25 cellular contexts compared by ENCODE assay signal in the genomic region with DNA sequence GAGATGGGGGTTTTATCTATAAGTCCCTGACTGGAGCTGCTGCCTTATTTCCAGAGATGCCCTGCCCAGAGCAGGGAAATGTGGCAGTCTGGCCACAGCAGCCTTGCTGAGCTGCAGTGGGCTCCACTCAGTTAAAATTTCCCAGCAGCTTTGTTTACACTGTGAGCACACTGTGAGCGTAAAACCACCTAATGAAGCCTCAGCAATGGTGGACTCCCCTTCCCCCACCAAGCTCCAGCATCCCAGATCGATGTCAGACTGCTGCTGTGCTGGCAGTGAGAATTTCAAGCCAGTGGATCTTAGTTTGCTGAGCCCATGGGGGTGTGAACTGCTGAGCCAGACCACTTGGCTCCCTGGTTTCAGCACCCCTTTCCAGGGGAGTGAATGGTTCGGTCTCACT.
"Had no signal": no experiment of that assay in that cellular context is flagged by ENCODE, and none has a peak within 500 bp of the region (broad histone marks: within the 10 kb centered on the region; RNA-seq: fewer than 3 reads in every experiment).

No MANE protein-coding gene starts in this region.

- H3K27me3 ChIP-seq: breast epithelium, tibial nerve had no signal

- H3K4me1 Mint-ChIP-seq: activated CD4-positive, alpha-beta memory T cell treated with anti-CD3 and anti-CD28 coated beads, Interleukin-2, amount 10 ng/mL, durations not matched to agents 7 days and 5 days; activated CD4-positive, alpha-beta T cell treated with anti-CD3 and anti-CD28 coated beads, Interleukin-2, amount 10 ng/mL, durations not matched to agents 24 days and 14 days; activated naive CD8-positive, alpha-beta T cell treated with anti-CD3 and anti-CD28 coated beads, Interleukin-2, amount 10 ng/mL, durations not matched to agents 7 days and 5 days; central memory CD8-positive, alpha-beta T cell; stimulated activated effector memory CD8-positive, alpha-beta T cell treated with anti-CD3 and anti-CD28 coated beads, Interleukin-12 subunit alpha, Interleukin-12 subunit beta, amount 100 ng/mL, for 72 hours; stimulated activated naive CD8-positive, alpha-beta T cell treated with anti-CD3 and anti-CD28 coated beads, Interleukin-15, amount 100 ng/mL, for 72 hours had no signal

- H3K36me3 ChIP-seq: breast epithelium, lower lobe of right lung, suprapubic skin, tibial nerve had no signal

- H3K36me3 Mint-ChIP-seq: activated naive CD8-positive, alpha-beta T cell treated with anti-CD3 and anti-CD28 coated beads, Interleukin-2, amount 10 ng/mL, durations not matched to agents 7 days and 5 days; stimulated activated effector memory CD8-positive, alpha-beta T cell treated with anti-CD3 and anti-CD28 coated beads, Interleukin-12 subunit alpha, Interleukin-12 subunit beta, amount 100 ng/mL, for 72 hours had no signal

- ATAC-seq: activated CD4-positive, CD25-positive, alpha-beta regulatory T cell treated with anti-CD3 and anti-CD28 coated beads, Interleukin-2, amount 50 U/mL, for 24 hours; activated T-cell treated with anti-CD3 and anti-CD28 coated beads, Interleukin-2, amount 50 U/mL, for 72 hours; foreskin keratinocyte; left lobe of liver; lower lobe of right lung; mucosa of descending colon; sciatic nerve; stimulated activated effector memory CD8-positive, alpha-beta T cell treated with anti-CD3 and anti-CD28 coated beads, Interleukin-12 subunit alpha, Interleukin-12 subunit beta, amount 100 ng/mL, for 72 hours; stimulated activated naive CD8-positive, alpha-beta T cell treated with anti-CD3 and anti-CD28 coated beads, Interleukin-15, amount 100 ng/mL, for 72 hours had no signal

- H3K4me3 ChIP-seq: breast epithelium, lower lobe of right lung, mucosa of descending colon, suprapubic skin, tibial nerve had no signal

- DNase-seq: activated CD4-positive, alpha-beta memory T cell treated with anti-CD3 and anti-CD28 coated beads, Interleukin-2, amount 10 ng/mL, durations not matched to agents 7 days and 5 days; activated CD4-positive, alpha-beta T cell treated with anti-CD3 and anti-CD28 coated beads, Interleukin-2, amount 10 ng/mL, durations not matched to agents 24 days and 14 days; activated effector memory CD4-positive, alpha-beta T cell treated with Interleukin-2 at 50 U/mL for 16 hours; activated naive CD4-positive, alpha-beta T cell treated with anti-CD3 and anti-CD28 coated beads for 36 hours; activated naive CD8-positive, alpha-beta T cell treated with anti-CD3 and anti-CD28 coated beads, Interleukin-2, amount 10 ng/mL, durations not matched to agents 7 days and 5 days; activated T-cell treated with anti-CD3 and anti-CD28 coated beads, Interleukin-2, amount 50 U/mL, for 72 hours; amniotic stem cell; effector memory CD4-positive, alpha-beta T cell; foreskin keratinocyte; kidney; lower lobe of right lung; mesendoderm; mucosa of descending colon; occipital lobe; small intestine; stimulated activated CD4-positive, alpha-beta T cell treated with anti-CD3 and anti-CD28 coated beads, Interleukin-2, amount 100 ng/mL, for 24 hours; stimulated activated naive CD8-positive, alpha-beta T cell treated with anti-CD3 and anti-CD28 coated beads, Interleukin-15, amount 100 ng/mL, for 72 hours had no signal

- H3K27ac ChIP-seq: breast epithelium, foreskin keratinocyte, lower lobe of right lung, suprapubic skin, tibial nerve had no signal

- H3K4me3 Mint-ChIP-seq: activated CD4-positive, alpha-beta memory T cell treated with anti-CD3 and anti-CD28 coated beads, Interleukin-2, amount 10 ng/mL, durations not matched to agents 7 days and 5 days; activated CD4-positive, alpha-beta T cell treated with anti-CD3 and anti-CD28 coated beads, Interleukin-2, amount 10 ng/mL, durations not matched to agents 24 days and 14 days; activated naive CD4-positive, alpha-beta T cell treated with anti-CD3 and anti-CD28 coated beads for 36 hours; activated naive CD8-positive, alpha-beta T cell treated with anti-CD3 and anti-CD28 coated beads, Interleukin-2, amount 10 ng/mL, durations not matched to agents 7 days and 5 days; activated T-cell treated with anti-CD3 and anti-CD28 coated beads, Interleukin-2, amount 50 U/mL, for 72 hours; central memory CD8-positive, alpha-beta T cell; stimulated activated effector memory CD8-positive, alpha-beta T cell treated with anti-CD3 and anti-CD28 coated beads, Interleukin-12 subunit alpha, Interleukin-12 subunit beta, amount 100 ng/mL, for 72 hours; stimulated activated naive CD8-positive, alpha-beta T cell treated with anti-CD3 and anti-CD28 coated beads, Interleukin-15, amount 100 ng/mL, for 72 hours had no signal

- H3K9me3 Mint-ChIP-seq: activated CD4-positive, alpha-beta memory T cell treated with anti-CD3 and anti-CD28 coated beads, Interleukin-2, amount 10 ng/mL, durations not matched to agents 7 days and 5 days; activated CD4-positive, alpha-beta T cell treated with anti-CD3 and anti-CD28 coated beads, Interleukin-2, amount 10 ng/mL, durations not matched to agents 24 days and 14 days; activated naive CD4-positive, alpha-beta T cell treated with anti-CD3 and anti-CD28 coated beads for 36 hours; activated naive CD8-positive, alpha-beta T cell treated with anti-CD3 and anti-CD28 coated beads, Interleukin-2, amount 10 ng/mL, durations not matched to agents 7 days and 5 days; activated T-cell treated with anti-CD3 and anti-CD28 coated beads, Interleukin-2, amount 50 U/mL, for 72 hours; central memory CD8-positive, alpha-beta T cell; stimulated activated effector memory CD8-positive, alpha-beta T cell treated with anti-CD3 and anti-CD28 coated beads, Interleukin-12 subunit alpha, Interleukin-12 subunit beta, amount 100 ng/mL, for 72 hours; stimulated activated naive CD8-positive, alpha-beta T cell treated with anti-CD3 and anti-CD28 coated beads, Interleukin-15, amount 100 ng/mL, for 72 hours had no signal

- H3K27ac Mint-ChIP-seq: activated CD4-positive, alpha-beta memory T cell treated with anti-CD3 and anti-CD28 coated beads, Interleukin-2, amount 10 ng/mL, durations not matched to agents 7 days and 5 days; activated CD4-positive, alpha-beta T cell treated with anti-CD3 and anti-CD28 coated beads, Interleukin-2, amount 10 ng/mL, durations not matched to agents 24 days and 14 days; activated naive CD4-positive, alpha-beta T cell treated with anti-CD3 and anti-CD28 coated beads for 36 hours; activated naive CD8-positive, alpha-beta T cell treated with anti-CD3 and anti-CD28 coated beads, Interleukin-2, amount 10 ng/mL, durations not matched to agents 7 days and 5 days; activated T-cell treated with anti-CD3 and anti-CD28 coated beads, Interleukin-2, amount 50 U/mL, for 72 hours; stimulated activated effector memory CD8-positive, alpha-beta T cell treated with anti-CD3 and anti-CD28 coated beads, Interleukin-12 subunit alpha, Interleukin-12 subunit beta, amount 100 ng/mL, for 72 hours had no signal

- H3K4me1 ChIP-seq: breast epithelium, foreskin keratinocyte, tibial nerve had no signal

- H3K9me3 ChIP-seq: breast epithelium, lower lobe of right lung, mucosa of descending colon, suprapubic skin, tibial nerve had no signal
